18 cellular contexts compared by ENCODE assay signal in the genomic region with DNA sequence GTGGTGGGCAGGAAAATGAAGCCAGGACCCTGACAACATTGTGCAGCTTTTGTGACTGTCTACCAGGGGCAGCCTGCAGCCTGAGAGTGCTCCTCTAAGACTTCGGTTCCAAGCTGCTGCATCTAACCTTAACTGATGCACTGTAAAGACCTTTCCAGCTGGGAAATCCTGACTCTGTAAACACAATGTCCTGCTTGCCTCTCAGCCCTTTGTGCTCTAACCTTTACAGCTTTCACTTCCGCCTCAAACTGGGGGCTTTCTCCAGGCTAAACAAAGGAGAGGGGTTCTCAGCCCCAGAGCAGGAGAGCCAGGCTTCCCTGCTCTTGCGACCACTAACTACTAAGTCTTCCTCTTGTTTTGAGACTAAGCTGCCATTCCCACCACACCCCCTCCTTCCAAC.
"Had no signal": no experiment of that assay in that cellular context is flagged by ENCODE, and none has a peak within 500 bp of the region (broad histone marks: within the 10 kb centered on the region; RNA-seq: fewer than 3 reads in every experiment).

No MANE protein-coding gene starts in this region.

- H3K27ac Mint-ChIP-seq: activated CD4-positive, alpha-beta memory T cell treated with anti-CD3 and anti-CD28 coated beads, Interleukin-2, amount 10 ng/mL, durations not matched to agents 7 days and 5 days; activated CD8-positive, alpha-beta memory T cell treated with anti-CD3 and anti-CD28 coated beads, Interleukin-2, amount 10 ng/mL, durations not matched to agents 7 days and 5 days; activated naive CD8-positive, alpha-beta T cell; endodermal cell; naive thymus-derived CD4-positive, alpha-beta T cell had no signal

- H3K27me3 Mint-ChIP-seq: activated naive CD8-positive, alpha-beta T cell had no signal

- ATAC-seq: activated CD8-positive, alpha-beta memory T cell treated with anti-CD3 and anti-CD28 coated beads, Interleukin-2, amount 10 ng/mL, durations not matched to agents 7 days and 5 days; foreskin keratinocyte; left colon; mucosa of descending colon; naive thymus-derived CD4-positive, alpha-beta T cell had no signal

- H3K9me3 ChIP-seq: mucosa of descending colon had no signal

- H3K4me1 Mint-ChIP-seq: activated CD8-positive, alpha-beta memory T cell treated with anti-CD3 and anti-CD28 coated beads, Interleukin-2, amount 10 ng/mL, durations not matched to agents 7 days and 5 days had no signal

- H3K27me3 ChIP-seq: dorsolateral prefrontal cortex, foreskin keratinocyte had no signal

- H3K9me3 Mint-ChIP-seq: activated CD4-positive, alpha-beta memory T cell treated with anti-CD3 and anti-CD28 coated beads, Interleukin-2, amount 10 ng/mL, durations not matched to agents 7 days and 5 days; brain; endodermal cell had no signal

- H3K27ac ChIP-seq: epithelial cell of prostate, foreskin keratinocyte had no signal

- H3K4me3 Mint-ChIP-seq: activated CD4-positive, alpha-beta memory T cell treated with anti-CD3 and anti-CD28 coated beads, Interleukin-2, amount 10 ng/mL, durations not matched to agents 7 days and 5 days; activated CD8-positive, alpha-beta memory T cell treated with anti-CD3 and anti-CD28 coated beads, Interleukin-2, amount 10 ng/mL, durations not matched to agents 7 days and 5 days; activated naive CD8-positive, alpha-beta T cell; brain; endodermal cell; naive thymus-derived CD4-positive, alpha-beta T cell had no signal

- H3K4me3 ChIP-seq: mucosa of descending colon had no signal

- DNase-seq: activated CD4-positive, alpha-beta memory T cell treated with anti-CD3 and anti-CD28 coated beads, Interleukin-2, amount 10 ng/mL, durations not matched to agents 7 days and 5 days; activated CD4-positive, alpha-beta T cell treated with anti-CD3 and anti-CD28 coated beads for 48 hours; activated CD4-positive, CD25-positive, alpha-beta regulatory T cell; activated CD8-positive, alpha-beta memory T cell treated with anti-CD3 and anti-CD28 coated beads, Interleukin-2, amount 10 ng/mL, durations not matched to agents 7 days and 5 days; central memory CD4-positive, alpha-beta T cell; endodermal cell; foreskin keratinocyte; left colon; mucosa of descending colon; naive thymus-derived CD4-positive, alpha-beta T cell; stimulated activated CD4-positive, alpha-beta T cell treated with anti-CD3 and anti-CD28 coated beads, Interleukin-12 subunit alpha, Interleukin-12 subunit beta, amount 100 ng/mL, for 4 hours; stimulated activated CD4-positive, alpha-beta T cell treated with anti-CD3 and anti-CD28 coated beads, Interleukin-1b, Interleukin-23, amount 100 ng/mL, for 48 hours; stimulated activated CD8-positive, alpha-beta memory T cell treated with anti-CD3 and anti-CD28 coated beads, Interleukin-4, amount 100 ng/mL, for 48 hours; stimulated activated naive CD4-positive, alpha-beta T cell had no signal

- H3K36me3 Mint-ChIP-seq: activated CD8-positive, alpha-beta memory T cell treated with anti-CD3 and anti-CD28 coated beads, Interleukin-2, amount 10 ng/mL, durations not matched to agents 7 days and 5 days; activated naive CD8-positive, alpha-beta T cell; brain; naive thymus-derived CD4-positive, alpha-beta T cell had no signal
